1 cellular context compared by ENCODE assay signal in genomic region chr17:81244358-81245023, GRCh38.
TF ChIP-seq lines count a peak whose summit lies in the region.

No MANE protein-coding gene starts in this region.

TF ChIP-seq in HepG2, 621 proteins besides CTCF, POLR2A, EP300 and RAD21 (continued from another document and continues in another):
- TF ChIP-seq SAFB2 (CRISPR knock-in tag; IDR thresholded peaks at IDR 0.05; ENCODE audit: borderline replicate concordance, low read depth) (peak; percentile 38), ZNF761 (CRISPR knock-in tag; conservative IDR thresholded peaks at IDR 0.05) (0 out of 2 replicates have a peak, but pooled peaks have one; percentile 57), ZNF550 (CRISPR knock-in tag; IDR thresholded peaks at IDR 0.05; ENCODE audit: borderline replicate concordance) (0 out of 2 replicates have a peak, but pooled peaks have one; percentile 13), ZNF598 (CRISPR knock-in tag; IDR thresholded peaks at IDR 0.05; ENCODE audit: borderline replicate concordance) (peak; percentile 62; the same call in 1 of the 2 replicates), YY1 (IDR thresholded peaks at IDR 0.05; ENCODE audit: insufficient read depth, insufficient replicate concordance, low read depth, low read length) (peak; percentile 16), DMAP1 (CRISPR knock-in tag; IDR thresholded peaks at IDR 0.05) (no peak), BORCS8-MEF2B (CRISPR knock-in tag; IDR thresholded peaks at IDR 0.05) (0 out of 2 replicates have a peak, but pooled peaks have one; percentile 16), ZFP91 (CRISPR knock-in tag; IDR thresholded peaks at IDR 0.05; ENCODE audit: borderline replicate concordance) (peak; percentile 20; the same call in 1 of the 2 replicates), ZNF138 (CRISPR knock-in tag; IDR thresholded peaks at IDR 0.05; ENCODE audit: low read depth) (no peak), SNRNP70 (IDR thresholded peaks at IDR 0.05; ENCODE audit: low read depth, low read length) (no peak), ZNF326 (CRISPR knock-in tag; IDR thresholded peaks at IDR 0.05; ENCODE audit: borderline replicate concordance) (0 out of 2 replicates have a peak, but pooled peaks have one; percentile 71), ZBTB3 (CRISPR knock-in tag; IDR thresholded peaks at IDR 0.05; ENCODE audit: borderline replicate concordance, low read depth) (0 out of 2 replicates have a peak, but pooled peaks have one; percentile 21), ZNF225 (CRISPR knock-in tag; IDR thresholded peaks at IDR 0.05) (0 out of 2 replicates have a peak, but pooled peaks have one; percentile 35), MXD4 (CRISPR knock-in tag; IDR thresholded peaks at IDR 0.05) (0 out of 2 replicates have a peak, but pooled peaks have one; percentile 10), ZNF556 (CRISPR knock-in tag; IDR thresholded peaks at IDR 0.05; ENCODE audit: borderline replicate concordance) (0 out of 2 replicates have a peak, but pooled peaks have one; percentile 50), ZNF7 (CRISPR knock-in tag; IDR thresholded peaks at IDR 0.05) (no peak), CHCHD3 (CRISPR knock-in tag; IDR thresholded peaks at IDR 0.05) (no peak), ZNF446 (CRISPR knock-in tag; IDR thresholded peaks at IDR 0.05) (0 out of 2 replicates have a peak, but pooled peaks have one; percentile 26), BRF2 (CRISPR knock-in tag; IDR thresholded peaks at IDR 0.05) (0 out of 2 replicates have a peak, but pooled peaks have one; percentile 64), ZNF264 (CRISPR knock-in tag; IDR thresholded peaks at IDR 0.05) (no peak), TEAD3 (CRISPR knock-in tag; optimal IDR thresholded peaks at IDR 0.05; ENCODE audit: borderline replicate concordance) (peak; percentile 42), TCF7L2 (IDR thresholded peaks at IDR 0.05; ENCODE audit: low read depth, low read length) (no peak), EZH2 (conservative IDR thresholded peaks at IDR 0.05; ENCODE audit: low read depth, low read length) (no peak), ZNF318 (CRISPR knock-in tag; IDR thresholded peaks at IDR 0.05) (0 out of 2 replicates have a peak, but pooled peaks have one; percentile 55), RAD51 (IDR thresholded peaks at IDR 0.05; ENCODE audit: borderline replicate concordance) (no peak), KDM5B (CRISPR knock-in tag; IDR thresholded peaks at IDR 0.05; ENCODE audit: borderline replicate concordance) (no peak), ZNF253 (CRISPR knock-in tag; IDR thresholded peaks at IDR 0.05; ENCODE audit: borderline replicate concordance) (0 out of 2 replicates have a peak, but pooled peaks have one; percentile 9), IRF9 (CRISPR knock-in tag; IDR thresholded peaks at IDR 0.05; ENCODE audit: borderline replicate concordance) (no peak), SOX5 (CRISPR knock-in tag; IDR thresholded peaks at IDR 0.05; ENCODE audit: borderline replicate concordance) (peak; percentile 53; the same call in 1 of the 2 replicates), HDAC2 (CRISPR knock-in tag; IDR thresholded peaks at IDR 0.05) (no peak), PBX2 (CRISPR knock-in tag; IDR thresholded peaks at IDR 0.05) (no peak), ETV5 (CRISPR knock-in tag; IDR thresholded peaks at IDR 0.05; ENCODE audit: borderline replicate concordance) (0 out of 2 replicates have a peak, but pooled peaks have one; percentile 7), FOXP4 (CRISPR knock-in tag; IDR thresholded peaks at IDR 0.05) (peak; percentile 17; the same call in 1 of the 2 replicates), ZBTB42 (CRISPR knock-in tag; IDR thresholded peaks at IDR 0.05) (peak; percentile 74; the same call in 1 of the 2 replicates), SMYD3 (CRISPR knock-in tag; IDR thresholded peaks at IDR 0.05) (peak; percentile 65; the same call in 1 of the 2 replicates), CSRNP1 (CRISPR knock-in tag; IDR thresholded peaks at IDR 0.05) (peak; percentile 77), ZNF644 (CRISPR knock-in tag; IDR thresholded peaks at IDR 0.05; ENCODE audit: low read depth) (no peak), UBTF (CRISPR knock-in tag; IDR thresholded peaks at IDR 0.05) (no peak)
